Comparison of ENCODE assay signal across 23 cellular contexts in genomic region chr10:80530816-80531215, GRCh38. TPM values are rescaled to one million over a fixed set of nuclear protein-coding genes. Genes with fewer than 3 reads are reported as not detected.
DNase-seq lines count a peak whose midpoint lies in the region; ATAC-seq and TF ChIP-seq lines count a peak whose summit lies in the region.
"Had no signal": no experiment of that assay in that cellular context is flagged by ENCODE, and none has a peak within 500 bp of the region (broad histone marks: within the 10 kb centered on the region; RNA-seq: fewer than 3 reads in every experiment).

No MANE protein-coding gene starts in this region.

- POLR2A ChIA-PET in activated naive CD8-positive, alpha-beta T cell treated with anti-CD3 and anti-CD28 coated beads, Interleukin-2, amount 10 ng/mL, durations not matched to agents 7 days and 5 days (lab: Charles Lee): interaction anchor here (0.9 to 1.2 kb wide), 6 partner anchors 19 to 123 kb away, joined by 3 to 4 read pairs (median 3); no protein-coding TSS in a partner anchor

- H3K4me2 ChIP-seq in osteoblast (ENCODE audit: insufficient read depth, low read length): no peak overlapping the region
- H3K4me2 ChIP-seq: smooth muscle cell had no signal

- H3K27me3 Mint-ChIP-seq in activated T-cell treated with anti-CD3 and anti-CD28 coated beads, Interleukin-2, amount 50 U/mL, for 24 hours: no peaks in the 10 kb centered on the region
- H3K27me3 Mint-ChIP-seq in activated naive CD8-positive, alpha-beta T cell treated with anti-CD3 and anti-CD28 coated beads, Interleukin-2, amount 10 ng/mL, durations not matched to agents 7 days and 5 days: no peaks in the 10 kb centered on the region

- H3K4me1 ChIP-seq in osteoblast (ENCODE audit: insufficient read depth, low read length) (no peaks in the 10 kb centered on the region), right lobe of liver (no peaks in the 10 kb centered on the region)
- H3K4me1 ChIP-seq: ascending aorta, psoas muscle, SJCRH30, tibial artery had no signal

- peak overlapping the region; percentile 76 for H3K27ac Mint-ChIP-seq in activated T-cell treated with anti-CD3 and anti-CD28 coated beads, Interleukin-2, amount 50 U/mL, for 24 hours
- H3K27ac Mint-ChIP-seq in activated naive CD8-positive, alpha-beta T cell treated with anti-CD3 and anti-CD28 coated beads, Interleukin-2, amount 10 ng/mL, durations not matched to agents 7 days and 5 days: peak overlapping the region; percentile 97
- H3K27ac Mint-ChIP-seq: nephron progenitor cell had no signal

- H3K36me3 ChIP-seq in osteoblast (ENCODE audit: insufficient read depth, low read length): no peaks in the 10 kb centered on the region
- H3K36me3 ChIP-seq in right lobe of liver: no peaks in the 10 kb centered on the region
- H3K36me3 ChIP-seq: ascending aorta, SJCRH30, tibial artery had no signal

- intact Hi-C loops in right lobe of liver (cut with DNase I): no loop called here

- H3K9me3 ChIP-seq in osteoblast (ENCODE audit: low read depth, low read length) (no peaks in the 10 kb centered on the region), right lobe of liver (no peaks in the 10 kb centered on the region)
- H3K9me3 ChIP-seq: ascending aorta, psoas muscle, SJCRH30, tibial artery had no signal

- H2AFZ ChIP-seq in osteoblast (ENCODE audit: low read length): no peak overlapping the region

- peak; percentile 43 for ATAC-seq in activated naive CD8-positive, alpha-beta T cell treated with anti-CD3 and anti-CD28 coated beads, Interleukin-2, amount 10 ng/mL, durations not matched to agents 7 days and 5 days (ENCODE audit: low read depth)
- ATAC-seq in right lobe of liver: no peak

- no peak for DNase-seq in activated T-cell treated with anti-CD3 and anti-CD28 coated beads, Interleukin-2, amount 50 U/mL, for 24 hours
- DNase-seq in activated T-cell treated with anti-CD3 and anti-CD28 coated beads, Interleukin-2, amount 50 U/mL, for 48 hours: no peak
- DNase-seq in Kasumi-1 (lab: John Stamatoyannopoulos, UW) (peak; percentile 25 to 45), osteoblast (ENCODE audit: insufficient read length, low spot score, missing footprints) (peak; percentile 50), AML-193 (lab: John Stamatoyannopoulos, UW) (no peak), right lobe of liver (no peak), NCI-H82 (lab: John Stamatoyannopoulos, UW) (no peak)
- no peak for DNase-seq in activated naive CD8-positive, alpha-beta T cell treated with anti-CD3 and anti-CD28 coated beads, Interleukin-2, amount 10 ng/mL, durations not matched to agents 7 days and 5 days
- DNase-seq: DND-41, GOT3, NCI-H1436, NCI-H774, nephron progenitor cell, T-helper 9 cell, tibial artery had no signal

- no peaks in the 10 kb centered on the region for H3K27me3 ChIP-seq in osteoblast (ENCODE audit: insufficient read depth, low read length)
- H3K27me3 ChIP-seq in right lobe of liver: no peaks in the 10 kb centered on the region
- H3K27me3 ChIP-seq: ascending aorta, SJCRH30, tibial artery had no signal

- no peak for TF ChIP-seq CTCF in osteoblast (IDR thresholded peaks at IDR 0.05; ENCODE audit: extremely low read depth, low read depth, low read length)
- no peak for TF ChIP-seq CTCF in right lobe of liver (IDR thresholded peaks at IDR 0.05)

- no peaks in the 10 kb centered on the region for H3K79me2 ChIP-seq in osteoblast (ENCODE audit: insufficient read depth, low read length)

- H3K9me3 Mint-ChIP-seq in activated T-cell treated with anti-CD3 and anti-CD28 coated beads, Interleukin-2, amount 50 U/mL, for 24 hours: no peaks in the 10 kb centered on the region
- no peaks in the 10 kb centered on the region for H3K9me3 Mint-ChIP-seq in activated naive CD8-positive, alpha-beta T cell treated with anti-CD3 and anti-CD28 coated beads, Interleukin-2, amount 10 ng/mL, durations not matched to agents 7 days and 5 days
- H3K9me3 Mint-ChIP-seq: activated T-cell treated with anti-CD3 and anti-CD28 coated beads, Interleukin-2, amount 50 U/mL, for 4 hours had no signal

- no peak overlapping the region for H3K27ac ChIP-seq in osteoblast (ENCODE audit: low read depth, low read length)
- H3K27ac ChIP-seq in right lobe of liver: no peak overlapping the region
- H3K27ac ChIP-seq: ascending aorta, psoas muscle, SJCRH30, tibial artery had no signal

- peaks cover 73% of the 10 kb centered on the region for H3K4me1 Mint-ChIP-seq in activated T-cell treated with anti-CD3 and anti-CD28 coated beads, Interleukin-2, amount 50 U/mL, for 24 hours (ENCODE audit: low read depth)
- peaks cover 63% of the 10 kb centered on the region for H3K4me1 Mint-ChIP-seq in activated naive CD8-positive, alpha-beta T cell treated with anti-CD3 and anti-CD28 coated beads, Interleukin-2, amount 10 ng/mL, durations not matched to agents 7 days and 5 days

- no peaks in the 10 kb centered on the region for H4K20me1 ChIP-seq in osteoblast (ENCODE audit: insufficient read depth, low read length)

- H3K4me3 ChIP-seq in osteoblast (ENCODE audit: insufficient read depth, low read length): no peak overlapping the region
- no peak overlapping the region for H3K4me3 ChIP-seq in right lobe of liver
- H3K4me3 ChIP-seq: ascending aorta, psoas muscle, SJCRH30, smooth muscle cell, tibial artery had no signal

- peaks cover 26% of the 10 kb centered on the region for H3K36me3 Mint-ChIP-seq in activated T-cell treated with anti-CD3 and anti-CD28 coated beads, Interleukin-2, amount 50 U/mL, for 24 hours (ENCODE audit: low read depth)
- H3K36me3 Mint-ChIP-seq in activated naive CD8-positive, alpha-beta T cell treated with anti-CD3 and anti-CD28 coated beads, Interleukin-2, amount 10 ng/mL, durations not matched to agents 7 days and 5 days: peaks cover 29% of the 10 kb centered on the region

- WGBS in right lobe of liver (ENCODE audit: insufficient coverage, low coverage, low lambda C conversion rate, missing lambda C conversion rate): 31% methylated on average over 2 of the region's 2 CpGs

- TF ChIP-seq POLR2A in right lobe of liver (IDR thresholded peaks at IDR 0.05): no peak

- no peak overlapping the region for H3K4me3 Mint-ChIP-seq in activated T-cell treated with anti-CD3 and anti-CD28 coated beads, Interleukin-2, amount 50 U/mL, for 24 hours
- H3K4me3 Mint-ChIP-seq in activated naive CD8-positive, alpha-beta T cell treated with anti-CD3 and anti-CD28 coated beads, Interleukin-2, amount 10 ng/mL, durations not matched to agents 7 days and 5 days: peak overlapping the region; percentile 84
- H3K4me3 Mint-ChIP-seq: activated T-cell treated with anti-CD3 and anti-CD28 coated beads, Interleukin-2, amount 50 U/mL, for 4 hours; nephron progenitor cell had no signal

RNA-seq across cellular contexts. Expression of gene SH2D4B, which starts 6.9 kb away (rescaled TPM):
- total RNA-seq in activated naive CD8-positive, alpha-beta T cell treated with anti-CD3 and anti-CD28 coated beads, Interleukin-2, amount 10 ng/mL, durations not matched to agents 7 days and 5 days: under 1 TPM; 0.14 to 0.22 TPM
- total RNA-seq in osteoblast: under 0.01 TPM in 1 of 2 replicates, not detected in the other
- total RNA-seq in right lobe of liver: not detected
- total RNA-seq: ascending aorta, fibroblast of lung, HepG2, M059J, psoas muscle, SJCRH30 had no signal

Comparison
In these comparisons a context has a peak if more than half of its experiments do, and no peak if none do; other contexts are left out.
1. DNase-seq: peak in Kasumi-1 (2 of 2) and osteoblast (single experiment); none in activated T-cell treated with anti-CD3 and anti-CD28 coated beads, Interleukin-2, amount 50 U/mL, for 24 hours (single experiment), activated T-cell treated with anti-CD3 and anti-CD28 coated beads, Interleukin-2, amount 50 U/mL, for 48 hours (0 of 2), activated naive CD8-positive, alpha-beta T cell treated with anti-CD3 and anti-CD28 coated beads, Interleukin-2, amount 10 ng/mL, durations not matched to agents 7 days and 5 days (single experiment), AML-193 (0 of 2), right lobe of liver (0 of 3) and NCI-H82 (single experiment).